1 cellular context compared by ENCODE assay signal in genomic region chr4:144376905-144377304, GRCh38.
TF ChIP-seq lines count a peak whose summit lies in the region.

No MANE protein-coding gene starts in this region.

TF ChIP-seq in WTC11, 78 proteins besides CTCF, POLR2A, EP300 and RAD21 (continued from another document):
- TF ChIP-seq ZNF512 (CRISPR knock-in tag; IDR thresholded peaks at IDR 0.05; ENCODE audit: borderline replicate concordance) (no peak), ATF6 (CRISPR knock-in tag; IDR thresholded peaks at IDR 0.05) (no peak), CREB1 (CRISPR knock-in tag; IDR thresholded peaks at IDR 0.05) (no peak), ZSCAN18 (CRISPR knock-in tag; IDR thresholded peaks at IDR 0.05) (no peak), MXD4 (CRISPR knock-in tag; IDR thresholded peaks at IDR 0.05; ENCODE audit: borderline replicate concordance) (no peak), USF1 (CRISPR knock-in tag; IDR thresholded peaks at IDR 0.05) (no peak), NR3C1 (CRISPR knock-in tag; conservative IDR thresholded peaks at IDR 0.05; ENCODE audit: low read depth) (no peak), HMGA2 (CRISPR knock-in tag; IDR thresholded peaks at IDR 0.05) (no peak)
- TF ChIP-seq, protein P1, sequence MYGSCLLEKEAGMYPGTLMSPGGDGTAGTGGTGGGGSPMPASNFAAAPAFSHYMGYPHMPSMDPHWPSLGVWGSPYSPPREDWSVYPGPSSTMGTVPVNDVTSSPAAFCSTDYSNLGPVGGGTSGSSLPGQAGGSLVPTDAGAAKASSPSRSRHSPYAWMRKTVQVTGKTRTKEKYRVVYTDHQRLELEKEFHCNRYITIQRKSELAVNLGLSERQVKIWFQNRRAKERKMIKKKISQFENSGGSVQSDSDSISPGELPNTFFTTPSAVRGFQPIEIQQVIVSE (CRISPR knock-in tag; IDR thresholded peaks at IDR 0.05; ENCODE audit: borderline replicate concordance): no peak
TF ChIP-seq in WTC11: peak in this region for 0.
